11 cellular contexts compared by ENCODE assay signal in the genomic region with DNA sequence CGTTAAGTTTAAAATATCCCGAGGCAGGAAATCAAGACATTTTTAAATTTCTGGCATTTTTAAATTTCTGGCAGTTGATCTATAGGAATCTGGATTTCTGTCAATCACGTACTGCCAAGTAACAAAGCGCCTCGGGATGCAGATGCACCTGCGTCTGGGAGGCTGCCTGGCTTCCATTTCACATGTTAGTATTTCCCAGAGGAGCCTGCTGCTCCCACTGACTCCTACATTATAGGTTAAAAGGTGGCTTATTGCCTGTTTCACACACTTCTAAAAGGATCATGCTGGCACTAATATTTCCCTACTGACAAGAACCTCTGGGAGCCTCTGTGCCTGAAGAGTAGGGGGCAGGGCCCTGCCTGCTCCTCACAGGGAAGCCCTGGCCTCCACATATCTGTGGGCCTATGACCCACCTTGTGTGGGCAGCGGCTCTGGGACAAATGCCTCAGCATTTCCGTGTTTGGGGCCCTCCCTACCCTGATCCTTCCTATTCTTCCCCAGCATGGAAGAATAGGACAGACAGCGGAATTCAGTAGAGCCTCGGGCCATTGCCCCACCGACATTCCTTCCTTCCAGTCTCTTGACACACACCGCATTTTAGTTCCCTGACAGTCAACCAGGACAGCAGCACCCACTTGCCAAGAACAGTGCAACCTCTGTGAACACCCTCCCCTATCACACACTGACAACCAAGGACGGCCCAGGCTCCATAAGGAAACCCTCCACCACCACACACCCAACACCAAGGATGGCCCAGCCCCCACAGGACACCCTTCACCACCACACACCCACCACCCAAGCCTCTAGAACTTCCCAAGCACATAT.
A peak's percentile ranks its signal among the peaks of the same experiment; 100 is the strongest.
DNase-seq lines count a peak whose midpoint lies in the region; ATAC-seq, FAIRE-seq and TF ChIP-seq lines count a peak whose summit lies in the region.
"Had no signal": no experiment of that assay in that cellular context is flagged by ENCODE, and none has a peak within 500 bp of the region (broad histone marks: within the 10 kb centered on the region; RNA-seq: fewer than 3 reads in every experiment).

No MANE protein-coding gene starts in this region.

- TF ChIP-seq CTCF in OCI-LY3 (IDR thresholded peaks at IDR 0.05; ENCODE audit: low read depth, low read length) = no peak
- no peak for TF ChIP-seq CTCF in GM12878 (IDR thresholded peaks at IDR 0.05 in 2 of 3, conservative IDR thresholded peaks at IDR 0.05 in 1 of 3; ENCODE audit: control insufficient read depth in 2 of 3, extremely low read depth in 1 of 3, insufficient read depth in 1 of 3, low read depth in 3 of 3, low read length in 3 of 3)
- no peak for TF ChIP-seq CTCF in mammary epithelial cell (conservative IDR thresholded peaks at IDR 0.05 in 1 of 2, IDR thresholded peaks at IDR 0.05 in 1 of 2; ENCODE audit: extremely low read depth in 1 of 2, insufficient read depth in 1 of 2, low read depth in 1 of 2, low read length in 2 of 2)

- H3K4me3 Mint-ChIP-seq in activated T-cell treated with anti-CD3 and anti-CD28 coated beads, Interleukin-2, amount 50 U/mL, for 72 hours = peak overlapping the region; percentile 13 to 53
- H3K4me3 Mint-ChIP-seq in stimulated activated effector memory CD8-positive, alpha-beta T cell treated with anti-CD3 and anti-CD28 coated beads, Interleukin-12 subunit alpha, Interleukin-12 subunit beta, amount 100 ng/mL, for 72 hours = peak overlapping the region; percentile 35

- TF ChIP-seq EP300 in GM12878 (IDR thresholded peaks at IDR 0.05; ENCODE audit: borderline replicate concordance in 1 of 2, control insufficient read depth in 1 of 2, low read depth in 2 of 2, low read length in 2 of 2) = no peak

- SMC1A ChIA-PET in GM12878 (lab: Charles Lee; ENCODE audit: uncharacterized antibody, unreplicated experiment) = no interaction called here

- H3K4me1 ChIP-seq in OCI-LY3 (ENCODE audit: low read length) = peaks cover 7% of the 10 kb centered on the region
- peaks cover 11% of the 10 kb centered on the region for H3K4me1 ChIP-seq in GM12878 (ENCODE audit: control insufficient read depth, insufficient read depth, low read length)
- no peaks in the 10 kb centered on the region for H3K4me1 ChIP-seq in mammary epithelial cell (ENCODE audit: insufficient read depth, low read length)
- H3K4me1 ChIP-seq: thyroid gland had no signal

- H3K4me1 Mint-ChIP-seq in activated T-cell treated with anti-CD3 and anti-CD28 coated beads, Interleukin-2, amount 50 U/mL, for 72 hours (ENCODE audit: low read depth) = peaks cover 43% of the 10 kb centered on the region
- peaks cover 54% of the 10 kb centered on the region for H3K4me1 Mint-ChIP-seq in stimulated activated effector memory CD8-positive, alpha-beta T cell treated with anti-CD3 and anti-CD28 coated beads, Interleukin-12 subunit alpha, Interleukin-12 subunit beta, amount 100 ng/mL, for 72 hours

- RAD21 ChIA-PET in GM12878 (lab: Charles Lee; ENCODE audit: unreplicated experiment) = no interaction called here

- H4K20me1 ChIP-seq in OCI-LY3 (ENCODE audit: insufficient read depth, low read length) (no peaks in the 10 kb centered on the region), GM12878 (ENCODE audit: control insufficient read depth, insufficient read depth) (no peaks in the 10 kb centered on the region), mammary epithelial cell (ENCODE audit: insufficient read depth, low read length) (no peaks in the 10 kb centered on the region)

- no peaks in the 10 kb centered on the region for H3K9me3 Mint-ChIP-seq in activated T-cell treated with anti-CD3 and anti-CD28 coated beads, Interleukin-2, amount 50 U/mL, for 72 hours
- no peaks in the 10 kb centered on the region for H3K9me3 Mint-ChIP-seq in stimulated activated effector memory CD8-positive, alpha-beta T cell treated with anti-CD3 and anti-CD28 coated beads, Interleukin-12 subunit alpha, Interleukin-12 subunit beta, amount 100 ng/mL, for 72 hours

- CTCF ChIA-PET in GM12878 (lab: Yijun Ruan, JAX) (no interaction called here), mammary epithelial cell (lab: Charles Lee; ENCODE audit: low non-redundant PET) (no interaction called here)

- no peaks in the 10 kb centered on the region for H3K79me2 ChIP-seq in OCI-LY3 (ENCODE audit: low read length)
- no peaks in the 10 kb centered on the region for H3K79me2 ChIP-seq in GM12878 (ENCODE audit: control insufficient read depth, insufficient read depth, low read length)
- no peaks in the 10 kb centered on the region for H3K79me2 ChIP-seq in mammary epithelial cell (ENCODE audit: insufficient read depth, low read length)

- FAIRE-seq in GM12878 (lab: Jason Lieb, UNC) = no peak

- no peaks in the 10 kb centered on the region for H3K27me3 Mint-ChIP-seq in activated T-cell treated with anti-CD3 and anti-CD28 coated beads, Interleukin-2, amount 50 U/mL, for 72 hours (ENCODE audit: low read depth)

- in situ Hi-C loops in GM12878 (cut with MboI) = no loop called here
- in situ Hi-C loops in mammary epithelial cell (cut with MboI; ENCODE audit: low sequenced_read_pairs in 2 of 2) = no loop called here

- DNase-seq in activated T-cell treated with anti-CD3 and anti-CD28 coated beads, Interleukin-2, amount 50 U/mL, for 72 hours = peak in 1 of 2 donors; percentile 43
- no peak for DNase-seq in activated T-cell treated with anti-CD3 and anti-CD28 coated beads, Interleukin-2, amount 50 U/mL, for 1 hour
- no peak for DNase-seq in GM12878 (ENCODE audit: low read depth, low spot score)
- DNase-seq in stimulated activated effector memory CD8-positive, alpha-beta T cell treated with anti-CD3 and anti-CD28 coated beads, Interleukin-12 subunit alpha, Interleukin-12 subunit beta, amount 100 ng/mL, for 72 hours (ENCODE audit: low spot score in 2 of 2) = no peak
- no peak for DNase-seq in mammary epithelial cell
- DNase-seq in GM03348 (ENCODE audit: low spot score) = no peak
- DNase-seq: left ventricle myocardium superior, NCI-H2081 treated with DMSO at 0.1 percent for 48 hours had no signal

- intact Hi-C loops in GM12878 (cut with micrococcal nuclease; ENCODE audit: unreplicated experiment) = no loop called here
- intact Hi-C loops in mammary epithelial cell (cut with micrococcal nuclease) = no loop called here

- TF ChIP-seq RAD21 in GM12878 (IDR thresholded peaks at IDR 0.05; ENCODE audit: insufficient read depth, low read depth, low read length) = no peak

- H3K9ac ChIP-seq in OCI-LY3 (ENCODE audit: low read length) (no peak overlapping the region), GM12878 (ENCODE audit: control insufficient read depth, insufficient read depth, low read length) (no peak overlapping the region), mammary epithelial cell (ENCODE audit: insufficient read depth, low read length) (no peak overlapping the region)

- H3K4me2 ChIP-seq in OCI-LY3 (ENCODE audit: low read length) = no peak overlapping the region
- H3K4me2 ChIP-seq in GM12878 (ENCODE audit: control insufficient read depth, insufficient read depth) = no peak overlapping the region
- H3K4me2 ChIP-seq in mammary epithelial cell (ENCODE audit: insufficient read depth, low read depth, low read length) = no peak overlapping the region

- H3K27me3 ChIP-seq in OCI-LY3 (ENCODE audit: low read depth, low read length) (no peaks in the 10 kb centered on the region), GM12878 (replicated peaks in 1 of 2; ENCODE audit: control insufficient read depth in 2 of 2, insufficient read depth in 2 of 2, low read length in 1 of 2) (no peaks in the 10 kb centered on the region), mammary epithelial cell (ENCODE audit: insufficient read depth, low read length) (no peaks in the 10 kb centered on the region)
- H3K27me3 ChIP-seq: thyroid gland had no signal

- dilution Hi-C loops in mammary epithelial cell (cut with HindIII; ENCODE audit: low sequenced_read_pairs) = no loop called here

- no peaks in the 10 kb centered on the region for H3K36me3 ChIP-seq in OCI-LY3 (replicated peaks; ENCODE audit: low read depth, low read length)
- no peaks in the 10 kb centered on the region for H3K36me3 ChIP-seq in GM12878 (ENCODE audit: control insufficient read depth in 2 of 2, insufficient read depth in 2 of 2, low read length in 1 of 2)
- no peaks in the 10 kb centered on the region for H3K36me3 ChIP-seq in mammary epithelial cell (ENCODE audit: insufficient read depth, low read length)
- H3K36me3 ChIP-seq: thyroid gland had no signal

- H2AFZ ChIP-seq in OCI-LY3 (ENCODE audit: low read depth, low read length) (peak overlapping the region; percentile 93; the same call in 1 of the 2 replicates), GM12878 (ENCODE audit: control insufficient read depth, low read depth, low read length) (peak overlapping the region; percentile 81), mammary epithelial cell (ENCODE audit: low read depth, low read length) (no peak overlapping the region)

- H3K9me3 ChIP-seq in OCI-LY3 (ENCODE audit: insufficient read depth, low read length) = no peaks in the 10 kb centered on the region
- no peaks in the 10 kb centered on the region; the same call in 1 of the 3 replicates for H3K9me3 ChIP-seq in GM12878 (replicated peaks; ENCODE audit: control insufficient read depth, insufficient read depth, low read length)
- no peaks in the 10 kb centered on the region for H3K9me3 ChIP-seq in mammary epithelial cell (replicated peaks; ENCODE audit: insufficient read depth, low read length)
- H3K9me3 ChIP-seq: thyroid gland had no signal

- 80% methylated on average over 13 of the region's 13 CpGs for WGBS in GM12878 (ENCODE audit: insufficient coverage, insufficient replicate concordance, low lambda C conversion rate, missing lambda C conversion rate)
- WGBS in mammary epithelial cell (ENCODE audit: low coverage, missing lambda C conversion rate) = 81% methylated on average over 7 of the region's 13 CpGs

- no peak for TF ChIP-seq POLR2A in GM12878 (IDR thresholded peaks at IDR 0.05; ENCODE audit: low read depth, low read length)

- peak overlapping the region; percentile 1 for H3K27ac Mint-ChIP-seq in activated T-cell treated with anti-CD3 and anti-CD28 coated beads, Interleukin-2, amount 50 U/mL, for 72 hours
- peak overlapping the region; percentile 93 for H3K27ac Mint-ChIP-seq in stimulated activated effector memory CD8-positive, alpha-beta T cell treated with anti-CD3 and anti-CD28 coated beads, Interleukin-12 subunit alpha, Interleukin-12 subunit beta, amount 100 ng/mL, for 72 hours

- POLR2A ChIA-PET in GM12878 (lab: Charles Lee) = no interaction called here

- no peaks in the 10 kb centered on the region for H3K36me3 Mint-ChIP-seq in activated T-cell treated with anti-CD3 and anti-CD28 coated beads, Interleukin-2, amount 50 U/mL, for 72 hours (ENCODE audit: insufficient read depth in 2 of 2)
- H3K36me3 Mint-ChIP-seq in stimulated activated effector memory CD8-positive, alpha-beta T cell treated with anti-CD3 and anti-CD28 coated beads, Interleukin-12 subunit alpha, Interleukin-12 subunit beta, amount 100 ng/mL, for 72 hours = peaks cover 5% of the 10 kb centered on the region

- ATAC-seq in activated T-cell treated with anti-CD3 and anti-CD28 coated beads, Interleukin-2, amount 50 U/mL, for 72 hours (replicated peaks in 1 of 2) = no peak
- ATAC-seq in GM12878 (no peak), HG03378 (IDR thresholded peaks at IDR 0.05; ENCODE audit: unreplicated experiment) (no peak)
- no peak for ATAC-seq in stimulated activated effector memory CD8-positive, alpha-beta T cell treated with anti-CD3 and anti-CD28 coated beads, Interleukin-12 subunit alpha, Interleukin-12 subunit beta, amount 100 ng/mL, for 72 hours
- ATAC-seq: left ventricle myocardium superior had no signal

- H3K27ac ChIP-seq in OCI-LY3 (ENCODE audit: low read length) (no peak overlapping the region), GM12878 (ENCODE audit: control insufficient read depth, insufficient read depth) (peak overlapping the region; percentile 1; the same call in 1 of the 2 replicates), mammary epithelial cell (ENCODE audit: insufficient read depth, low read depth, low read length) (no peak overlapping the region)
- H3K27ac ChIP-seq: thyroid gland had no signal

- BruUV-seq in GM12878 (replicated peaks; lab: Mats Ljungman, UMichigan) = no TSS peak
- BruUV-seq in mammary epithelial cell (replicated peaks; lab: Mats Ljungman, UMichigan) = no TSS peak

- H3K4me3 ChIP-seq in OCI-LY3 (ENCODE audit: low read length) (no peak overlapping the region), GM12878 (no peak overlapping the region), mammary epithelial cell (replicated peaks in 1 of 3; ENCODE audit: insufficient read depth in 1 of 3, low read depth in 2 of 3, low read length in 3 of 3) (no peak overlapping the region)
- H3K4me3 ChIP-seq: thyroid gland had no signal
